In genomic region chr6:43334466-43335095, GRCh38 we compare ENCODE assay signal across 8 cellular contexts. TPM values are rescaled to one million over a fixed set of nuclear protein-coding genes. Genes with fewer than 3 reads are reported as not detected.
DNase-seq lines count a peak whose midpoint lies in the region; ATAC-seq and TF ChIP-seq lines count a peak whose summit lies in the region.

No MANE protein-coding gene starts in this region.

- H3K27ac Mint-ChIP-seq in Caco-2 (ENCODE audit: unreplicated experiment): no peak overlapping the region

- DNase-seq in Caco-2 (peak in 1 of 2 experiments; percentile 55), HT-29 (ENCODE audit: low spot score) (peak; percentile 82), SK-N-DZ (ENCODE audit: low spot score) (peak; percentile 50), fibroblast of the conjunctiva (ENCODE audit: low read depth) (peak; percentile 38), renal cortical epithelial cell (ENCODE audit: low read depth) (peak; percentile 76), Ammon's horn (ENCODE audit: low spot score) (no peak)

- intact Hi-C loops in Caco-2 (cut with micrococcal nuclease; ENCODE audit: unreplicated experiment): loop anchor here (1.0 to 10.0 kb wide), 2 partner anchors 71 to 430 kb away; no protein-coding TSS in a partner anchor

- H3K36me3 Mint-ChIP-seq in Caco-2 (ENCODE audit: insufficient read depth, unreplicated experiment): peaks cover 6% of the 10 kb centered on the region

- BruUV-seq in Caco-2 (replicated peaks; lab: Mats Ljungman, UMichigan): no TSS peak

- ATAC-seq in GM21367 (IDR thresholded peaks at IDR 0.05; ENCODE audit: unreplicated experiment): no peak
- no peak for ATAC-seq in GM21825 (IDR thresholded peaks at IDR 0.05; ENCODE audit: unreplicated experiment)

- peak; percentile 53 to 58 for TF ChIP-seq CTCF in Caco-2 (IDR thresholded peaks at IDR 0.05; ENCODE audit: insufficient read depth in 1 of 2, low read depth in 1 of 2, low read length in 1 of 2, severe bottlenecking in 1 of 2, unreplicated experiment in 1 of 2)

- POLR2A ChIA-PET in Caco-2 (lab: Charles Lee): no interaction called here

- peaks cover 14% of the 10 kb centered on the region for H3K4me1 Mint-ChIP-seq in Caco-2 (ENCODE audit: low read depth, unreplicated experiment)

- H3K27me3 Mint-ChIP-seq in Caco-2 (ENCODE audit: insufficient read depth, unreplicated experiment): peaks cover 3% of the 10 kb centered on the region

- peaks cover 14% of the 10 kb centered on the region for H3K4me1 ChIP-seq in Caco-2

- CTCF ChIA-PET in Caco-2 (lab: Charles Lee): interaction anchor here (1.0 to 1.3 kb wide), 5 partner anchors 21 to 105 kb away, joined by 3 to 10 read pairs (median 6); partner anchors contain the start of gene DNPH1

- no peaks in the 10 kb centered on the region for H3K27me3 ChIP-seq in Caco-2 (replicated peaks; ENCODE audit: control insufficient read depth, insufficient read depth, low read length)

- H3K36me3 ChIP-seq in Caco-2 (ENCODE audit: control insufficient read depth, insufficient read depth, low read length): no peaks in the 10 kb centered on the region; the same call in 1 of the 2 replicates

- no peaks in the 10 kb centered on the region for H3K9me3 Mint-ChIP-seq in Caco-2 (ENCODE audit: unreplicated experiment)

- no peaks in the 10 kb centered on the region for H3K9me3 ChIP-seq in Caco-2

- H3K4me3 Mint-ChIP-seq in Caco-2 (ENCODE audit: unreplicated experiment): no peak overlapping the region

- no peak overlapping the region for H3K4me3 ChIP-seq in Caco-2 (ENCODE audit: low read depth, low read length)

RNA-seq across cellular contexts. Expression of gene CRIP3, which starts 26.0 kb away (rescaled TPM):
- total RNA-seq in Caco-2 (2022) (not detected in 2 replicates), renal cortical epithelial cell (0.25 TPM in 1 of 2 replicates, not detected in the other)
- not detected in 2 replicates for total RNA-seq in HT-29 (2014; rRNA removed; shearing (Covaris generic))
- polyA plus RNA-seq in SK-N-DZ (2014; cell fraction: cytosol; rRNA removed): 0.80 and 1.7 TPM in 2 replicates
- 7.4 and 8.1 TPM in 2 replicates for polyA plus RNA-seq in SK-N-DZ (2014; cell fraction: nucleus; rRNA removed)

RNA-seq across cellular contexts. Expression of gene ZNF318, which starts 34.9 kb away (rescaled TPM):
- total RNA-seq in Caco-2 (2022) (11.2 and 11.7 TPM in 2 replicates), renal cortical epithelial cell (3.8 and 11.6 TPM in 2 replicates)
- 4.6 and 4.7 TPM in 2 replicates for total RNA-seq in HT-29 (2014; rRNA removed; shearing (Covaris generic))
- polyA plus RNA-seq in SK-N-DZ (2014; cell fraction: cytosol; rRNA removed): 7.9 and 9.1 TPM in 2 replicates
- 11.6 and 21.6 TPM in 2 replicates for polyA plus RNA-seq in SK-N-DZ (2014; cell fraction: nucleus; rRNA removed)

RNA-seq across cellular contexts. Expression of gene SLC22A7, which starts 36.5 kb away (rescaled TPM):
- total RNA-seq in Caco-2 (2022) (not detected in 2 replicates), renal cortical epithelial cell (not detected in 2 replicates)
- total RNA-seq in HT-29 (2014; rRNA removed; shearing (Covaris generic)): not detected in 2 replicates
- not detected in 2 replicates for polyA plus RNA-seq in SK-N-DZ (2014; cell fraction: cytosol; rRNA removed)
- 0.15 and 0.51 TPM in 2 replicates for polyA plus RNA-seq in SK-N-DZ (2014; cell fraction: nucleus; rRNA removed)
